1 cellular context compared by ENCODE assay signal in genomic region chr15:88878720-88879184, GRCh38.
TF ChIP-seq lines count a peak whose summit lies in the region.

No MANE protein-coding gene starts in this region.

TF ChIP-seq in GM12878, 131 proteins besides CTCF, POLR2A, EP300 and RAD21 (continued from another document):
- no peak for TF ChIP-seq MEF2A (IDR thresholded peaks at IDR 0.05; ENCODE audit: insufficient read depth, low read depth, low read length)
